8 cellular contexts compared by ENCODE assay signal in genomic region chr10:110077436-110078120, GRCh38.
DNase-seq lines count a peak whose midpoint lies in the region; ATAC-seq, FAIRE-seq and TF ChIP-seq lines count a peak whose summit lies in the region.

No MANE protein-coding gene starts in this region.

- no peak overlapping the region for H2AFZ ChIP-seq in ACC112 (ENCODE audit: low read length, unreplicated experiment)

- in situ Hi-C loops in ACHN (cut with HindIII; ENCODE audit: low pct_ligation_motif_present, low pct_unique_long_range_greater_than_20kb, low sequenced_read_pairs), result no loop called here

- H3K36me3 ChIP-seq in ACC112 (ENCODE audit: insufficient read depth, low read length), result no peaks in the 10 kb centered on the region
- H3K36me3 ChIP-seq in ascending aorta, result no peaks in the 10 kb centered on the region
- no peaks in the 10 kb centered on the region for H3K36me3 ChIP-seq in pancreas

- ATAC-seq in HG03565 (IDR thresholded peaks at IDR 0.05; ENCODE audit: unreplicated experiment) (no peak), pancreas (no peak), GM19328 (IDR thresholded peaks at IDR 0.05; ENCODE audit: unreplicated experiment) (no peak)

- H3K27me3 ChIP-seq in ACC112 (ENCODE audit: insufficient read depth, low read length) (no peaks in the 10 kb centered on the region), HL-60 (ENCODE audit: insufficient read depth, poor library complexity, severe bottlenecking) (no peaks in the 10 kb centered on the region), ascending aorta (no peaks in the 10 kb centered on the region), pancreas (no peaks in the 10 kb centered on the region)

- H3K9me3 ChIP-seq in ascending aorta, result no peaks in the 10 kb centered on the region
- H3K9me3 ChIP-seq in pancreas, result no peaks in the 10 kb centered on the region

- TF ChIP-seq CTCF in HL-60 (IDR thresholded peaks at IDR 0.05; ENCODE audit: insufficient read depth, low read length), result no peak
- no peak for TF ChIP-seq CTCF in ascending aorta (IDR thresholded peaks at IDR 0.05)
- TF ChIP-seq CTCF in pancreas (IDR thresholded peaks at IDR 0.05), result no peak

- H3K4me3 ChIP-seq in ACC112 (ENCODE audit: low read depth, low read length), result peak overlapping the region; percentile 70
- peak overlapping the region; percentile 25 for H3K4me3 ChIP-seq in HL-60 (replicated peaks; ENCODE audit: insufficient read depth, low read length)
- H3K4me3 ChIP-seq in ascending aorta, result no peak overlapping the region
- H3K4me3 ChIP-seq in pancreas, result no peak overlapping the region

- DNase-seq in HL-60 (ENCODE audit: low read depth in 1 of 2, low spot score in 1 of 2) (peak; percentile 81 to 90), ascending aorta (ENCODE audit: low spot score in 2 of 2) (no peak), midbrain (lab: John Stamatoyannopoulos, UW) (peak; percentile 82), ACHN (no peak), pancreas (no peak)

- intact Hi-C loops in ascending aorta (cut with DNase I) (loop anchor here (2.0 to 5.0 kb wide), 2 partner anchors 71 to 100 kb away; partner anchors contain the start of gene ADD3), pancreas (cut with DNase I) (no loop called here)

- H3K4me1 ChIP-seq in ACC112 (ENCODE audit: control insufficient read depth, insufficient read depth, low read length, unreplicated experiment) (peaks cover 72% of the 10 kb centered on the region), ascending aorta (peaks cover 6 to 46% of the 10 kb centered on the region in 2 donors), pancreas (peaks cover 26 to 61% (median 54%) of the 10 kb centered on the region in 3 donors)

- peaks cover 57% of the 10 kb centered on the region for H3K79me2 ChIP-seq in ACC112 (ENCODE audit: control insufficient read depth, insufficient read depth, low read length, unreplicated experiment)

- WGBS in pancreas, 2 donors, result 80 to 81% methylated on average over 5 of the region's 5 CpGs

- peak overlapping the region; percentile 96 for H3K27ac ChIP-seq in ACC112 (ENCODE audit: low read depth, low read length)
- H3K27ac ChIP-seq in HL-60 (replicated peaks), result peak overlapping the region; percentile 93
- peak overlapping the region; percentile 57 to 63 for H3K27ac ChIP-seq in ascending aorta
- peak overlapping the region in 2 of 4 donors; percentile 35 to 56 for H3K27ac ChIP-seq in pancreas

- no peak for FAIRE-seq in pancreas (lab: Jason Lieb, UNC)

Comparison
In these comparisons a context has a peak if more than half of its experiments do, and no peak if none do; other contexts are left out.
1. H3K4me3 ChIP-seq: peak in ACC112 (single experiment) and HL-60 (single experiment); none in ascending aorta (0 of 2) and pancreas (0 of 4).
2. DNase-seq: peak in HL-60 (2 of 2) and midbrain (single experiment); none in ascending aorta (0 of 2), ACHN (single experiment) and pancreas (0 of 6).